ENCODE assay signal across 26 cellular contexts in genomic region chr5:9121597-9121996, GRCh38.
"Had no signal": no experiment of that assay in that cellular context is flagged by ENCODE, and none has a peak within 500 bp of the region (broad histone marks: within the 10 kb centered on the region; RNA-seq: fewer than 3 reads in every experiment).

No MANE protein-coding gene starts in this region.

- H3K79me2 ChIP-seq: parathyroid adenoma had no signal

- H3K27ac ChIP-seq: dorsolateral prefrontal cortex, heart left ventricle, left lung, lower lobe of right lung, parathyroid adenoma, psoas muscle, stomach, thoracic aorta, transverse colon had no signal

- H3K4me1 ChIP-seq: heart left ventricle, left lung, lower lobe of right lung, parathyroid adenoma, psoas muscle, transverse colon had no signal

- H3K36me3 ChIP-seq: left lung, lower lobe of right lung, stomach, thoracic aorta, transverse colon had no signal

- ATAC-seq: esophagus mucosa; heart left ventricle; left lung; lower lobe of right lung; naive thymus-derived CD4-positive, alpha-beta T cell; psoas muscle; sciatic nerve had no signal

- H3K9me3 ChIP-seq: heart left ventricle, left lung, lower lobe of right lung, psoas muscle, stomach, thoracic aorta, transverse colon had no signal

- H3K27me3 ChIP-seq: dorsolateral prefrontal cortex, heart left ventricle, left lung, stomach, transverse colon had no signal

- H2AFZ ChIP-seq: parathyroid adenoma had no signal

- DNase-seq: cortex of kidney; dorsolateral prefrontal cortex; effector CD8-positive, alpha-beta T cell; heart left ventricle; hippocampal formation; kidney glomerular epithelial cell; left lung; lower lobe of right lung; mesenchymal stem cell; midbrain; naive thymus-derived CD4-positive, alpha-beta T cell; nephron progenitor cell; psoas muscle; retina; stimulated activated CD4-positive, alpha-beta T cell treated with anti-CD3 and anti-CD28 coated beads, Interleukin-2, amount 100 ng/mL, for 24 hours; stimulated activated CD4-positive, alpha-beta T cell treated with anti-CD3 and anti-CD28 coated beads, Interleukin-4, amount 100 ng/mL, for 4 hours; stimulated activated naive CD4-positive, alpha-beta T cell; stomach; substantia nigra; transverse colon had no signal

- FAIRE-seq: endometrium, frontal cortex had no signal

- H3K9ac ChIP-seq: parathyroid adenoma had no signal

- H3K4me3 ChIP-seq: dorsolateral prefrontal cortex, heart left ventricle, left lung, lower lobe of right lung, psoas muscle, stomach, thoracic aorta, transverse colon had no signal
